ENCODE assay signal across 10 cellular contexts in genomic region chr19:39405261-39405912, GRCh38. TPM values are rescaled to one million over a fixed set of nuclear protein-coding genes. Genes with fewer than 3 reads are reported as not detected.
DNase-seq lines count a peak whose midpoint lies in the region; ATAC-seq, FAIRE-seq and TF ChIP-seq lines count a peak whose summit lies in the region.
"Had no signal": no experiment of that assay in that cellular context is flagged by ENCODE, and none has a peak within 500 bp of the region (broad histone marks: within the 10 kb centered on the region; RNA-seq: fewer than 3 reads in every experiment).

No MANE protein-coding gene starts in this region.

- TF ChIP-seq EP300 in A549 (IDR thresholded peaks at IDR 0.05) (no peak), GM12878 (IDR thresholded peaks at IDR 0.05; ENCODE audit: borderline replicate concordance in 1 of 2, control insufficient read depth in 1 of 2, low read depth in 2 of 2, low read length in 2 of 2) (no peak)

- H3K4me3 Mint-ChIP-seq in naive thymus-derived CD8-positive, alpha-beta T cell: peak overlapping the region; percentile 79 to 98 (median 92)

- H3K27ac Mint-ChIP-seq in naive thymus-derived CD8-positive, alpha-beta T cell: peak overlapping the region; percentile 94 to 100 (median 98)

- ATAC-seq in A549 (no peak), GM12878 (no peak)
- no peak for ATAC-seq in naive thymus-derived CD8-positive, alpha-beta T cell

- in situ Hi-C loops in GM12878 (cut with MboI): no loop called here

- peak in 1 of 2 experiments; percentile 33 for DNase-seq in A549 (ENCODE audit: low read depth in 1 of 2, low spot score in 1 of 2)
- DNase-seq in GM12878 (ENCODE audit: low read depth, low spot score): no peak
- peak in 3 of 10 donors; percentile 22 to 39 (median 38) for DNase-seq in naive thymus-derived CD8-positive, alpha-beta T cell
- no peak for DNase-seq in mesenteric fat pad (ENCODE audit: low spot score)
- DNase-seq in HCEC 1CT: no peak
- DNase-seq in DMS79 (lab: John Stamatoyannopoulos, UW): no peak
- no peak for DNase-seq in GM12892 (ENCODE audit: insufficient read length)

- peaks cover 61% of the 10 kb centered on the region for H3K79me2 ChIP-seq in GM12878 (ENCODE audit: control insufficient read depth, insufficient read depth, low read length)

- intact Hi-C loops in GM12878 (cut with micrococcal nuclease; ENCODE audit: unreplicated experiment): loop anchor here (10.0 kb wide), 1 partner anchor 431 kb away; the partner anchor contains the start of gene FBXO17

- POLR2A ChIA-PET in A549 (lab: Yijun Ruan, JAX): interaction anchor here (0.6 to 9.4 kb wide), 10 partner anchors 9 to 758 kb away, joined by 3 to 140 read pairs (median 3); partner anchors contain the start of genes ACTN4, MED29, PAF1 and RPS16
- POLR2A ChIA-PET in GM12878 (lab: Charles Lee): interaction anchor here (0.6 to 1.9 kb wide), 6 partner anchors 8 to 769 kb away, joined by 3 to 7 read pairs (median 4); partner anchors contain the start of genes MRPS12 and RPS16
- POLR2A ChIA-PET in naive thymus-derived CD8-positive, alpha-beta T cell (lab: Charles Lee): interaction anchor here (0.6 to 11.2 kb wide), 13 partner anchors 8 to 574 kb away, joined by 3 to 258 read pairs (median 5); partner anchors contain the start of genes GMFG, MED29, PAF1 and PLEKHG2

- peaks cover 0 to 3% (median 0%) of the 10 kb centered on the region in 5 donors for H3K27me3 Mint-ChIP-seq in naive thymus-derived CD8-positive, alpha-beta T cell

- FAIRE-seq in A549 (lab: Jason Lieb, UNC) (no peak), GM12878 (lab: Jason Lieb, UNC) (no peak), GM12892 (lab: Jason Lieb, UNC) (no peak)
- FAIRE-seq: G401.6, islet of Langerhans had no signal

- H3K27ac ChIP-seq in A549 (peak overlapping the region; percentile 94 to 99), HUES48 (ENCODE audit: low read depth, low read length) (peak overlapping the region; percentile 12), GM12878 (ENCODE audit: control insufficient read depth, insufficient read depth) (peak overlapping the region; percentile 100)

- no peak overlapping the region for H3K9ac ChIP-seq in HUES48 (ENCODE audit: low read depth, low read length)
- peak overlapping the region; percentile 70; the same call in 1 of the 2 replicates for H3K9ac ChIP-seq in GM12878 (ENCODE audit: control insufficient read depth, insufficient read depth, low read length)

- peaks cover 6 to 19% (median 18%) of the 10 kb centered on the region in 3 donors for H3K36me3 Mint-ChIP-seq in naive thymus-derived CD8-positive, alpha-beta T cell

- RAD21 ChIA-PET in GM12878 (lab: Charles Lee; ENCODE audit: unreplicated experiment): interaction anchor here (1.6 to 4.5 kb wide), 2 partner anchors 8 to 15 kb away, joined by 4 to 37 read pairs; partner anchors contain the start of genes MED29 and PAF1

- 92% methylated on average over 17 of the region's 17 CpGs for WGBS in A549 (ENCODE audit: missing lambda C conversion rate)
- 26% methylated on average over 15 of the region's 17 CpGs for WGBS in GM12878 (ENCODE audit: insufficient coverage, insufficient replicate concordance, low lambda C conversion rate, missing lambda C conversion rate)

- peaks cover 0 to 2% (median 0%) of the 10 kb centered on the region in 9 donors for H3K9me3 Mint-ChIP-seq in naive thymus-derived CD8-positive, alpha-beta T cell

- H2AFZ ChIP-seq in GM12878 (ENCODE audit: control insufficient read depth, low read depth, low read length): no peak overlapping the region

- no peak for TF ChIP-seq RAD21 in A549 (conservative IDR thresholded peaks at IDR 0.05 in 1 of 2, IDR thresholded peaks at IDR 0.05 in 1 of 2)
- TF ChIP-seq RAD21 in GM12878 (IDR thresholded peaks at IDR 0.05; ENCODE audit: insufficient read depth, low read depth, low read length): no peak

- peak overlapping the region; percentile 95 for H3K4me2 ChIP-seq in A549
- peak overlapping the region; percentile 100 for H3K4me2 ChIP-seq in GM12878 (ENCODE audit: control insufficient read depth, insufficient read depth)

- no TSS peak for BruUV-seq in GM12878 (replicated peaks; lab: Mats Ljungman, UMichigan)

- no peak overlapping the region for H3K4me3 ChIP-seq in A549
- H3K4me3 ChIP-seq in HUES48 (ENCODE audit: low read depth, low read length): no peak overlapping the region
- H3K4me3 ChIP-seq in GM12878: peak overlapping the region; percentile 98

- H3K27me3 ChIP-seq in HUES48 (ENCODE audit: control insufficient read depth, insufficient read depth, low read length) (no peaks in the 10 kb centered on the region), GM12878 (replicated peaks in 1 of 2; ENCODE audit: control insufficient read depth in 2 of 2, insufficient read depth in 2 of 2, low read length in 1 of 2) (no peaks in the 10 kb centered on the region)

- SMC1A ChIA-PET in GM12878 (lab: Charles Lee; ENCODE audit: uncharacterized antibody, unreplicated experiment): no interaction called here

- H3K4me1 Mint-ChIP-seq in naive thymus-derived CD8-positive, alpha-beta T cell: peaks cover 29 to 69% (median 50%) of the 10 kb centered on the region in 4 donors

- CTCF ChIA-PET in A549 (lab: Yijun Ruan, JAX) (interaction anchor here (0.6 to 21.4 kb wide), 7 partner anchors 7 to 63 kb away, joined by 3 to 457 read pairs (median 8); partner anchors contain the start of genes MED29, PAF1, RPS16 and SAMD4B), GM12878 (lab: Yijun Ruan, JAX) (interaction anchor here (1.1 kb wide), 1 partner anchor 9 kb away, joined by 4 read pairs; no protein-coding TSS in a partner anchor)

- H3K36me3 ChIP-seq in HUES48 (ENCODE audit: control insufficient read depth, insufficient read depth, low read length): 0 out of 2 replicates have a peak, but pooled peaks cover 4% of the 10 kb centered on the region
- peaks cover 2 to 6% of the 10 kb centered on the region in 2 experiments; a peak in 2 of 4 replicates for H3K36me3 ChIP-seq in GM12878 (ENCODE audit: control insufficient read depth in 2 of 2, insufficient read depth in 2 of 2, low read length in 1 of 2)

- peaks cover 71% of the 10 kb centered on the region for H3K4me1 ChIP-seq in A549
- peaks cover 34% of the 10 kb centered on the region for H3K4me1 ChIP-seq in HUES48 (ENCODE audit: control insufficient read depth, insufficient read depth, low read length)
- peaks cover 48% of the 10 kb centered on the region for H3K4me1 ChIP-seq in GM12878 (ENCODE audit: control insufficient read depth, insufficient read depth, low read length)

- H3K9me3 ChIP-seq in A549: no peaks in the 10 kb centered on the region
- H3K9me3 ChIP-seq in HUES48 (ENCODE audit: control insufficient read depth, insufficient read depth, low read length): no peaks in the 10 kb centered on the region
- H3K9me3 ChIP-seq in GM12878 (replicated peaks; ENCODE audit: control insufficient read depth, insufficient read depth, low read length): no peaks in the 10 kb centered on the region

- H4K20me1 ChIP-seq in GM12878 (ENCODE audit: control insufficient read depth, insufficient read depth): no peaks in the 10 kb centered on the region

- TF ChIP-seq CTCF in A549 (IDR thresholded peaks at IDR 0.05) (no peak), GM12878 (IDR thresholded peaks at IDR 0.05 in 2 of 3, conservative IDR thresholded peaks at IDR 0.05 in 1 of 3; ENCODE audit: control insufficient read depth in 2 of 3, extremely low read depth in 1 of 3, insufficient read depth in 1 of 3, low read depth in 3 of 3, low read length in 3 of 3) (no peak)

- TF ChIP-seq POLR2A in A549 (IDR thresholded peaks at IDR 0.05; ENCODE audit: low read length) (no peak), GM12878 (IDR thresholded peaks at IDR 0.05; ENCODE audit: low read depth, low read length) (no peak), GM12892 (IDR thresholded peaks at IDR 0.05; ENCODE audit: low read depth, low read length) (no peak)

RNA-seq across cellular contexts. Expression of gene ZFP36, which starts 1.3 kb away (rescaled TPM):
- polyA plus RNA-seq in A549 (2011; rRNA removed): 29.1 and 35.6 TPM in 2 replicates
- 37.1 and 59.9 TPM in 2 replicates for polyA plus RNA-seq in A549 (2012; cell fraction: cytosol; rRNA removed)
- polyA plus RNA-seq in A549 (2012; cell fraction: nucleus; rRNA removed): 113 and 124 TPM in 2 replicates
- 16.5 to 22.1 TPM (median 18.3 TPM) in 3 replicates for polyA plus RNA-seq in A549 (2017; fragmentation: RNase III; extraction: RNeasy Plus Mini Kit Qiagen cat#74134 plus additional on column Dnase treatment)
- 13.2 and 18.9 TPM in 2 replicates for polyA minus RNA-seq in A549 (2011; rRNA and poly(A)+ RNA removed)
- total RNA-seq in GM12878 (2013; cell fraction: nucleolus; rRNA removed): 55.8 and 57.7 TPM in 2 replicates
- total RNA-seq in GM12878 (2014; rRNA removed): 10.1 and 11.9 TPM in 2 replicates
- 10.0 and 10.1 TPM in 2 replicates for total RNA-seq in GM12878 (2014; rRNA removed; fragmentation: Illumina TruSeq; extraction: Trizol)
- total RNA-seq in GM12878 (2021): 50.1 and 55.0 TPM in 2 replicates
- 10.7 TPM for polyA plus RNA-seq in GM12878 (2011; ENCODE audit: low read depth)
- polyA plus RNA-seq in GM12878 (2011; rRNA removed): 2.9 and 5.3 TPM in 2 replicates
- polyA plus RNA-seq in GM12878 (2011; cell fraction: cytosol; rRNA removed): 8.8 and 14.3 TPM in 2 replicates
- 74.9 and 76.1 TPM in 2 replicates for polyA plus RNA-seq in GM12878 (2011; cell fraction: nucleus; rRNA removed)
- 39.8 and 73.1 TPM in 2 replicates for polyA plus RNA-seq in GM12878 (2012)
- polyA plus RNA-seq in GM12878 (2014; fragmentation: Illumina TruSeq; extraction: Trizol): 24.3 and 30.2 TPM in 2 replicates
- polyA plus RNA-seq in GM12878 (2014; fragmentation: Nextera tagmentation; extraction: Ambion mirVana): 1 to 10 TPM; 5.3 to 7.8 TPM
- 31.3 and 31.6 TPM in 2 replicates for polyA plus RNA-seq in GM12878 (2014; rRNA removed)
- polyA plus RNA-seq in GM12878 (2016; fragmentation: Nextera tagmentation; extraction: Ambion mirVana): 10 to 100 TPM; 39.7 to 43.7 TPM
- polyA minus RNA-seq in GM12878 (2011; rRNA and poly(A)+ RNA removed): 3.7 and 10.3 TPM in 2 replicates
- 30.7 and 36.4 TPM in 2 replicates for polyA minus RNA-seq in GM12878 (2011; cell fraction: cytosol; rRNA and poly(A)+ RNA removed)
- 64.4 and 90.9 TPM in 2 replicates for polyA minus RNA-seq in GM12878 (2011; cell fraction: nucleus; rRNA and poly(A)+ RNA removed)
- total RNA-seq in naive thymus-derived CD8-positive, alpha-beta T cell: 100 to 1,000 TPM; 184 to 188 TPM
- polyA plus RNA-seq in naive thymus-derived CD8-positive, alpha-beta T cell: 100 to 1,000 TPM in 2 of 3 donors, 10 to 100 TPM in 1; 70.4 to 137 (median 109) TPM
- 1,383 TPM for total RNA-seq in mesenteric fat pad
- polyA plus RNA-seq in GM12892 (2012; ENCODE audit: missing spikeins): 29.0 TPM

RNA-seq across cellular contexts. Expression of gene PLEKHG2, which starts 7.1 kb away (rescaled TPM):
- polyA plus RNA-seq in A549 (2011; rRNA removed): 21.6 and 35.1 TPM in 2 replicates
- polyA plus RNA-seq in A549 (2012; cell fraction: cytosol; rRNA removed): 17.7 and 23.5 TPM in 2 replicates
- 94.8 and 104 TPM in 2 replicates for polyA plus RNA-seq in A549 (2012; cell fraction: nucleus; rRNA removed)
- 32.2 to 41.7 TPM (median 39.1 TPM) in 3 replicates for polyA plus RNA-seq in A549 (2017; fragmentation: RNase III; extraction: RNeasy Plus Mini Kit Qiagen cat#74134 plus additional on column Dnase treatment)
- polyA minus RNA-seq in A549 (2011; rRNA and poly(A)+ RNA removed): 43.4 and 45.6 TPM in 2 replicates
- total RNA-seq in GM12878 (2013; cell fraction: nucleolus; rRNA removed): 49.8 and 54.8 TPM in 2 replicates
- total RNA-seq in GM12878 (2014; rRNA removed): 13.4 and 18.1 TPM in 2 replicates
- 12.1 and 13.6 TPM in 2 replicates for total RNA-seq in GM12878 (2014; rRNA removed; fragmentation: Illumina TruSeq; extraction: Trizol)
- total RNA-seq in GM12878 (2021): 56.6 and 62.5 TPM in 2 replicates
- 10.5 TPM for polyA plus RNA-seq in GM12878 (2011; ENCODE audit: low read depth)
- polyA plus RNA-seq in GM12878 (2011; rRNA removed): 6.3 and 10.4 TPM in 2 replicates
- polyA plus RNA-seq in GM12878 (2011; cell fraction: cytosol; rRNA removed): 8.8 and 23.4 TPM in 2 replicates
- 78.6 and 96.3 TPM in 2 replicates for polyA plus RNA-seq in GM12878 (2011; cell fraction: nucleus; rRNA removed)
- 29.4 and 34.1 TPM in 2 replicates for polyA plus RNA-seq in GM12878 (2012)
- polyA plus RNA-seq in GM12878 (2014; fragmentation: Illumina TruSeq; extraction: Trizol): 17.1 and 114 TPM in 2 replicates
- 1 to 10 TPM; 3.0 to 7.2 TPM for polyA plus RNA-seq in GM12878 (2014; fragmentation: Nextera tagmentation; extraction: Ambion mirVana)
- 25.2 and 31.8 TPM in 2 replicates for polyA plus RNA-seq in GM12878 (2014; rRNA removed)
- polyA plus RNA-seq in GM12878 (2016; fragmentation: Nextera tagmentation; extraction: Ambion mirVana): 10 to 100 TPM; 17.3 to 18.1 TPM
- polyA minus RNA-seq in GM12878 (2011; rRNA and poly(A)+ RNA removed): 5.9 and 32.7 TPM in 2 replicates
- polyA minus RNA-seq in GM12878 (2011; cell fraction: cytosol; rRNA and poly(A)+ RNA removed): 13.9 and 15.4 TPM in 2 replicates
- polyA minus RNA-seq in GM12878 (2011; cell fraction: nucleus; rRNA and poly(A)+ RNA removed): 20.4 and 29.4 TPM in 2 replicates
- total RNA-seq in naive thymus-derived CD8-positive, alpha-beta T cell: 10 to 100 TPM; 14.3 to 23.8 TPM
- polyA plus RNA-seq in naive thymus-derived CD8-positive, alpha-beta T cell: 1 to 10 TPM; 4.2 to 5.0 (median 4.8) TPM
- total RNA-seq in mesenteric fat pad: 56.4 TPM
- polyA plus RNA-seq in GM12892 (2012; ENCODE audit: missing spikeins): 14.7 TPM

RNA-seq across cellular contexts. Expression of gene MED29, which starts 14.2 kb away (rescaled TPM):
- polyA plus RNA-seq in A549 (2011; rRNA removed) (55.7 and 57.5 TPM in 2 replicates), A549 (2017; fragmentation: RNase III; extraction: RNeasy Plus Mini Kit Qiagen cat#74134 plus additional on column Dnase treatment) (47.7 to 50.7 TPM (median 48.7 TPM) in 3 replicates), GM12878 (2011; rRNA removed) (13.9 and 19.5 TPM in 2 replicates), GM12878 (2014; fragmentation: Illumina TruSeq; extraction: Trizol) (16.7 and 23.0 TPM in 2 replicates), GM12878 (2014; fragmentation: Nextera tagmentation; extraction: Ambion mirVana) (1 to 10 TPM; 3.2 to 5.1 TPM), GM12878 (2014; rRNA removed) (24.4 and 26.4 TPM in 2 replicates), GM12878 (2016; fragmentation: Nextera tagmentation; extraction: Ambion mirVana) (10 to 100 TPM; 31.9 to 36.6 TPM)
- 62.4 and 81.8 TPM in 2 replicates for polyA plus RNA-seq in A549 (2012; cell fraction: cytosol; rRNA removed)
- 48.3 and 60.2 TPM in 2 replicates for polyA plus RNA-seq in A549 (2012; cell fraction: nucleus; rRNA removed)
- polyA minus RNA-seq in A549 (2011; rRNA and poly(A)+ RNA removed): 48.8 and 57.0 TPM in 2 replicates
- 12.2 and 14.2 TPM in 2 replicates for total RNA-seq in GM12878 (2013; cell fraction: nucleolus; rRNA removed)
- total RNA-seq in GM12878 (2014; rRNA removed) (22.6 and 22.7 TPM in 2 replicates), GM12878 (2014; rRNA removed; fragmentation: Illumina TruSeq; extraction: Trizol) (12.8 and 14.5 TPM in 2 replicates), GM12878 (2021) (26.2 and 28.0 TPM in 2 replicates), mesenteric fat pad (34.1 TPM)
- polyA plus RNA-seq in GM12878 (2011; ENCODE audit: low read depth): 9.9 TPM
- polyA plus RNA-seq in GM12878 (2011; cell fraction: cytosol; rRNA removed): 32.6 and 34.4 TPM in 2 replicates
- polyA plus RNA-seq in GM12878 (2011; cell fraction: nucleus; rRNA removed): 14.1 and 18.7 TPM in 2 replicates
- 15.5 and 16.8 TPM in 2 replicates for polyA plus RNA-seq in GM12878 (2012)
- polyA minus RNA-seq in GM12878 (2011; rRNA and poly(A)+ RNA removed): 19.4 and 20.9 TPM in 2 replicates
- 5.5 and 8.7 TPM in 2 replicates for polyA minus RNA-seq in GM12878 (2011; cell fraction: cytosol; rRNA and poly(A)+ RNA removed)
- 18.6 and 27.7 TPM in 2 replicates for polyA minus RNA-seq in GM12878 (2011; cell fraction: nucleus; rRNA and poly(A)+ RNA removed)
- 10 to 100 TPM; 53.8 to 59.0 TPM for total RNA-seq in naive thymus-derived CD8-positive, alpha-beta T cell
- 10 to 100 TPM; 48.1 to 71.4 (median 59.6) TPM for polyA plus RNA-seq in naive thymus-derived CD8-positive, alpha-beta T cell
- 9.6 TPM for polyA plus RNA-seq in GM12892 (2012; ENCODE audit: missing spikeins)

RNA-seq across cellular contexts. Expression of gene PAF1, which starts 14.5 kb away (rescaled TPM):
- 73.0 and 103 TPM in 2 replicates for polyA plus RNA-seq in A549 (2011; rRNA removed)
- polyA plus RNA-seq in A549 (2012; cell fraction: cytosol; rRNA removed): 72.7 and 76.5 TPM in 2 replicates
- polyA plus RNA-seq in A549 (2012; cell fraction: nucleus; rRNA removed): 133 and 138 TPM in 2 replicates
- polyA plus RNA-seq in A549 (2017; fragmentation: RNase III; extraction: RNeasy Plus Mini Kit Qiagen cat#74134 plus additional on column Dnase treatment): 89.4 to 110 TPM (median 108 TPM) in 3 replicates
- polyA minus RNA-seq in A549 (2011; rRNA and poly(A)+ RNA removed): 77.6 and 78.1 TPM in 2 replicates
- total RNA-seq in GM12878 (2013; cell fraction: nucleolus; rRNA removed): 15.4 and 21.4 TPM in 2 replicates
- 35.9 and 40.0 TPM in 2 replicates for total RNA-seq in GM12878 (2014; rRNA removed)
- total RNA-seq in GM12878 (2014; rRNA removed; fragmentation: Illumina TruSeq; extraction: Trizol): 26.2 and 32.2 TPM in 2 replicates
- total RNA-seq in GM12878 (2021): 33.8 and 34.8 TPM in 2 replicates
- polyA plus RNA-seq in GM12878 (2011; ENCODE audit: low read depth): 19.7 TPM
- polyA plus RNA-seq in GM12878 (2011; rRNA removed): 34.2 and 44.6 TPM in 2 replicates
- 44.0 and 45.7 TPM in 2 replicates for polyA plus RNA-seq in GM12878 (2011; cell fraction: cytosol; rRNA removed)
- 53.9 and 78.1 TPM in 2 replicates for polyA plus RNA-seq in GM12878 (2011; cell fraction: nucleus; rRNA removed)
- 34.7 and 38.4 TPM in 2 replicates for polyA plus RNA-seq in GM12878 (2012)
- polyA plus RNA-seq in GM12878 (2014; fragmentation: Illumina TruSeq; extraction: Trizol): 38.3 and 44.2 TPM in 2 replicates
- 1 to 10 TPM; 1.7 to 3.7 TPM for polyA plus RNA-seq in GM12878 (2014; fragmentation: Nextera tagmentation; extraction: Ambion mirVana)
- polyA plus RNA-seq in GM12878 (2014; rRNA removed): 39.2 and 41.8 TPM in 2 replicates
- polyA plus RNA-seq in GM12878 (2016; fragmentation: Nextera tagmentation; extraction: Ambion mirVana): 10 to 100 TPM; 39.3 to 45.8 TPM
- polyA minus RNA-seq in GM12878 (2011; rRNA and poly(A)+ RNA removed): 28.8 and 36.4 TPM in 2 replicates
- 15.4 and 26.1 TPM in 2 replicates for polyA minus RNA-seq in GM12878 (2011; cell fraction: cytosol; rRNA and poly(A)+ RNA removed)
- polyA minus RNA-seq in GM12878 (2011; cell fraction: nucleus; rRNA and poly(A)+ RNA removed): 30.0 and 47.1 TPM in 2 replicates
- total RNA-seq in naive thymus-derived CD8-positive, alpha-beta T cell: 10 to 100 TPM; 44.4 to 47.4 TPM
- polyA plus RNA-seq in naive thymus-derived CD8-positive, alpha-beta T cell: 10 to 100 TPM; 30.7 to 53.0 (median 43.8) TPM
- total RNA-seq in mesenteric fat pad: 29.7 TPM
- 24.4 TPM for polyA plus RNA-seq in GM12892 (2012; ENCODE audit: missing spikeins)

RNA-seq across cellular contexts. Expression of gene RPS16, which starts 30.4 kb away (rescaled TPM):
- polyA plus RNA-seq in A549 (2011; rRNA removed) (4,855 and 5,722 TPM in 2 replicates), A549 (2017; fragmentation: RNase III; extraction: RNeasy Plus Mini Kit Qiagen cat#74134 plus additional on column Dnase treatment) (4,280 to 4,348 TPM (median 4,297 TPM) in 3 replicates), GM12878 (2011; rRNA removed) (1,202 and 1,881 TPM in 2 replicates), GM12878 (2014; fragmentation: Illumina TruSeq; extraction: Trizol) (1,250 and 2,410 TPM in 2 replicates), GM12878 (2014; fragmentation: Nextera tagmentation; extraction: Ambion mirVana) (1,000 to 10,000 TPM; 3,810 to 4,177 TPM), GM12878 (2014; rRNA removed) (4,404 and 4,810 TPM in 2 replicates), GM12878 (2016; fragmentation: Nextera tagmentation; extraction: Ambion mirVana) (1,000 to 10,000 TPM; 1,821 to 1,829 TPM)
- polyA plus RNA-seq in A549 (2012; cell fraction: cytosol; rRNA removed): 15,003 and 17,959 TPM in 2 replicates
- polyA plus RNA-seq in A549 (2012; cell fraction: nucleus; rRNA removed): 8,488 and 9,467 TPM in 2 replicates
- polyA minus RNA-seq in A549 (2011; rRNA and poly(A)+ RNA removed): 5,249 and 5,947 TPM in 2 replicates
- total RNA-seq in GM12878 (2013; cell fraction: nucleolus; rRNA removed): 10.8 and 16.1 TPM in 2 replicates
- total RNA-seq in GM12878 (2014; rRNA removed) (1,897 and 2,276 TPM in 2 replicates), GM12878 (2014; rRNA removed; fragmentation: Illumina TruSeq; extraction: Trizol) (144 and 148 TPM in 2 replicates), GM12878 (2021) (3,603 and 3,713 TPM in 2 replicates), mesenteric fat pad (1,454 TPM)
- 5,627 TPM for polyA plus RNA-seq in GM12878 (2011; ENCODE audit: low read depth)
- polyA plus RNA-seq in GM12878 (2011; cell fraction: cytosol; rRNA removed): 7,530 and 7,949 TPM in 2 replicates
- 2,024 and 2,282 TPM in 2 replicates for polyA plus RNA-seq in GM12878 (2011; cell fraction: nucleus; rRNA removed)
- 5,175 and 6,218 TPM in 2 replicates for polyA plus RNA-seq in GM12878 (2012)
- polyA minus RNA-seq in GM12878 (2011; rRNA and poly(A)+ RNA removed): 1,788 and 3,301 TPM in 2 replicates
- polyA minus RNA-seq in GM12878 (2011; cell fraction: cytosol; rRNA and poly(A)+ RNA removed): 1,375 and 1,377 TPM in 2 replicates
- 333 and 402 TPM in 2 replicates for polyA minus RNA-seq in GM12878 (2011; cell fraction: nucleus; rRNA and poly(A)+ RNA removed)
- total RNA-seq in naive thymus-derived CD8-positive, alpha-beta T cell: 1,000 to 10,000 TPM; 3,730 to 3,760 TPM
- polyA plus RNA-seq in naive thymus-derived CD8-positive, alpha-beta T cell: 1,000 to 10,000 TPM; 2,588 to 2,812 (median 2,742) TPM
- 4,399 TPM for polyA plus RNA-seq in GM12892 (2012; ENCODE audit: missing spikeins)

Comparison
In these comparisons a context has a peak if more than half of its experiments do, and no peak if none do; other contexts are left out.
1. H3K27ac ChIP-seq: peak in every context shown above with its lines; median percentile 100 in GM12878; 96 in A549; 12 in HUES48.
2. Of the 24 proteins assayed by ChIP-seq in both GM12878 and A549: peak only in GM12878: none; only in A549: POLR2AphosphoS2; in both: none; in neither: 23.